ENCODE assay signal across 8 cellular contexts in the genomic region with DNA sequence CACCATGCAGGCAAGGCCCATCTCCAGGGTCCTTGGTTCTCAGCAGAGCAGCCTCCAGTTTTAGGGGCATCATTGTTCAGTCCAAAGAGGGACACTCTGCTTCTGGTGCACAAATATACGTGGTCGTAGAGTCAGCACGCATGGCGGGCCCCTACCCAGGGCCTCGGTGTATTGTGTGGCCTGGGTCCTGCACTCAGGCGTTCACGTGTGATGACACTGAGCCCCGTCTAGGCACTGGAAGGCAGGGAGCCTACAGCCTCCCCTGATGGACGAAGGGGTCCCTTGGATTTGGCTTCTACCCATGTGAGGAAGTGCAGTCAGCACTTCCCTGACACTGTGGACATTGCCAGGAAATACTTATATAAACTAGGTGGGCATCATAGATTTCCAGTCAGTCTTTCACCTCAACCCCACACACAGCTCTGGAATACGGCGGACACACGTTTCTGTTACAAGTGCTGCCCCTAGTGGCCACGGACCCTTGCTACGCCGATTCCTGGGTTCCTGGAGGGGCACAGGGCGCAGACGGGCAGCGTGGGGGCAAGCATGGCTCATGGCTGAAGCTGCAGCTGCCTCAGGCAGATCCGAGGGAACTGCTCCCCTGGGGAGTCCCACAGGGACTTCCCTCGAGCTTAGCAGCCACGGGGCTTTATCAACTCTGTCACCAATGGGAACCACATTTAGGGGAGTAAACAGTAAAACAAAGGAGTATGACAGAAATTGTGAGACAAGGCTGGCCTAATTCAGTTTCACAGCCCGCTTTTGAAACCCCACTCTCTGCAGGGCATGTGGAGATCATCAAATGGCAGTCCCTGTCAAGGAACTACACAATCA.
A peak's percentile ranks its signal among the peaks of the same experiment; 100 is the strongest.
DNase-seq lines count a peak whose midpoint lies in the region; ATAC-seq and TF ChIP-seq lines count a peak whose summit lies in the region.

No MANE protein-coding gene starts in this region.

- DNase-seq in ACHN (peak; percentile 11), NCI-H146 (lab: John Stamatoyannopoulos, UW) (peak; percentile 67), fibroblast of mammary gland (ENCODE audit: low read depth) (no peak), COR-L47 (lab: John Stamatoyannopoulos, UW) (no peak), RKO (ENCODE audit: low spot score) (no peak), NCI-H2227 (lab: John Stamatoyannopoulos, UW; ENCODE audit: unreplicated experiment) (no peak)

- ATAC-seq in GM18519 (IDR thresholded peaks at IDR 0.05; ENCODE audit: low FRiP score, unreplicated experiment): peak; percentile 58
- no peak for ATAC-seq in GM21390 (IDR thresholded peaks at IDR 0.05; ENCODE audit: unreplicated experiment)

- in situ Hi-C loops in ACHN (cut with HindIII; ENCODE audit: low pct_ligation_motif_present, low pct_unique_long_range_greater_than_20kb, low sequenced_read_pairs): no loop called here

- TF ChIP-seq CTCF in fibroblast of mammary gland (conservative IDR thresholded peaks at IDR 0.05; ENCODE audit: control insufficient read depth, insufficient read depth, low read depth, low read length): peak; percentile 43

- H3K4me3 ChIP-seq in fibroblast of mammary gland (ENCODE audit: control insufficient read depth, low read depth, low read length): no peak overlapping the region

Comparison
In these comparisons a context has a peak if more than half of its experiments do, and no peak if none do; other contexts are left out.
1. DNase-seq: peak in ACHN (single experiment) and NCI-H146 (single experiment); none in fibroblast of mammary gland (single experiment), COR-L47 (single experiment), RKO (single experiment) and NCI-H2227 (single experiment).